Comparison of ENCODE assay signal across 21 cellular contexts in genomic region chr19:12864721-12865715, GRCh38. TPM values are rescaled to one million over a fixed set of nuclear protein-coding genes. Genes with fewer than 3 reads are reported as not detected.
DNase-seq lines count a peak whose midpoint lies in the region; ATAC-seq and TF ChIP-seq lines count a peak whose summit lies in the region.
"Had no signal": no experiment of that assay in that cellular context is flagged by ENCODE, and none has a peak within 500 bp of the region (broad histone marks: within the 10 kb centered on the region; RNA-seq: fewer than 3 reads in every experiment).

No MANE protein-coding gene starts in this region.

- DNase-seq in NOMO-1 (lab: John Stamatoyannopoulos, UW; ENCODE audit: unreplicated experiment in 2 of 2) = peak; percentile 21 to 28
- DNase-seq in NOMO-1 treated with dmso at 0.1 percent for 144 hours (lab: John Stamatoyannopoulos, UW; ENCODE audit: unreplicated experiment) = no peak
- peak; percentile 28 for DNase-seq in SK-MEL-5 (ENCODE audit: low read depth, low spot score)
- DNase-seq in right lobe of liver = peak; percentile 58 to 85 (median 69)
- DNase-seq in SIG-M5 treated with dmso at 0.1 percent for 504 hours (lab: John Stamatoyannopoulos, UW; ENCODE audit: unreplicated experiment) = no peak
- DNase-seq in central memory CD4-positive, alpha-beta T cell = no peak
- DNase-seq: activated CD4-positive, alpha-beta T cell treated with anti-CD3 and anti-CD28 coated beads for 48 hours; activated CD8-positive, alpha-beta memory T cell treated with anti-CD3 and anti-CD28 coated beads, Interleukin-2, amount 10 ng/mL, durations not matched to agents 7 days and 5 days; KG1; left lung; NCI-H1105; NCI-H2081 treated with DMSO at 0.1 percent for 48 hours; NCI-H510A treated with DMSO at 0.1 percent for 48 hours; stimulated activated CD4-positive, alpha-beta T cell treated with anti-CD3 and anti-CD28 coated beads, Interleukin-12 subunit alpha, Interleukin-12 subunit beta, amount 100 ng/mL, for 4 hours; upper lobe of right lung had no signal

- H3K27ac ChIP-seq in right lobe of liver = no peak overlapping the region
- H3K27ac ChIP-seq: BLaER1, left lung, upper lobe of right lung had no signal

- H3K9me3 ChIP-seq in right lobe of liver = no peaks in the 10 kb centered on the region
- H3K9me3 ChIP-seq: BLaER1, left lung, upper lobe of right lung had no signal

- no peaks in the 10 kb centered on the region for H3K27me3 ChIP-seq in right lobe of liver
- H3K27me3 ChIP-seq: BLaER1, upper lobe of right lung had no signal

- WGBS in right lobe of liver (ENCODE audit: insufficient coverage, low coverage, low lambda C conversion rate, missing lambda C conversion rate) = 73% methylated on average over 18 of the region's 34 CpGs

- ATAC-seq in right lobe of liver (peak; percentile 76 to 89 (median 88)), HG03139 (IDR thresholded peaks at IDR 0.05; ENCODE audit: unreplicated experiment) (no peak), GM21723 (IDR thresholded peaks at IDR 0.05; ENCODE audit: unreplicated experiment) (no peak)
- ATAC-seq: activated CD8-positive, alpha-beta memory T cell treated with anti-CD3 and anti-CD28 coated beads, Interleukin-2, amount 10 ng/mL, durations not matched to agents 7 days and 5 days; activated T-helper 17 cell treated with anti-CD3 and anti-CD28 coated beads, Interleukin-2, amount 50 U/mL, for 72 hours; left lung; upper lobe of right lung had no signal

- no peaks in the 10 kb centered on the region for H3K4me1 ChIP-seq in right lobe of liver

- no peak overlapping the region for H3K4me3 ChIP-seq in right lobe of liver
- H3K4me3 ChIP-seq: BLaER1, left lung, upper lobe of right lung had no signal

- TF ChIP-seq CTCF in right lobe of liver (IDR thresholded peaks at IDR 0.05) = peak; percentile 41 to 56 (median 46)

- intact Hi-C loops in right lobe of liver (cut with DNase I) = no loop called here

- in situ Hi-C loops in SK-MEL-5 (cut with HindIII; ENCODE audit: low pct_unique_long_range_greater_than_20kb, low sequenced_read_pairs) = no loop called here

- TF ChIP-seq POLR2A in right lobe of liver (IDR thresholded peaks at IDR 0.05) = no peak

- no peaks in the 10 kb centered on the region for H3K36me3 ChIP-seq in right lobe of liver
- H3K36me3 ChIP-seq: BLaER1, left lung, upper lobe of right lung had no signal

RNA-seq across cellular contexts. Expression of gene DNASE2, which starts 16.2 kb away (rescaled TPM):
- 74.1 and 75.9 TPM in 2 replicates for total RNA-seq in SK-MEL-5 (2014; rRNA removed; shearing (Covaris generic))
- polyA plus RNA-seq in SK-MEL-5 (2015; cell fraction: cytosol; rRNA removed) = 144 and 167 TPM in 2 replicates
- polyA plus RNA-seq in SK-MEL-5 (2015; cell fraction: nucleus; rRNA removed) = 14.9 and 15.6 TPM in 2 replicates
- 10 to 100 TPM; 18.2 to 36.3 (median 26.8) TPM for total RNA-seq in right lobe of liver

RNA-seq across cellular contexts. Expression of gene KLF1, which starts 22.0 kb away (rescaled TPM):
- total RNA-seq in SK-MEL-5 (2014; rRNA removed; shearing (Covaris generic)) = 0.24 TPM in 1 of 2 replicates, not detected in the other
- polyA plus RNA-seq in SK-MEL-5 (2015; cell fraction: cytosol; rRNA removed) = 0.12 and 0.27 TPM in 2 replicates
- not detected in 2 replicates for polyA plus RNA-seq in SK-MEL-5 (2015; cell fraction: nucleus; rRNA removed)
- 1 to 10 TPM in 1 of 6 experiments, under 1 TPM in 2, not detected in 3; 0.32 to 1.7 (median 0.44) TPM for total RNA-seq in right lobe of liver
- total RNA-seq: bronchial epithelial cell, G401, upper lobe of right lung had no signal

RNA-seq across cellular contexts. Expression of gene GCDH, which starts 25.9 kb away (rescaled TPM):
- 14.2 and 20.5 TPM in 2 replicates for total RNA-seq in SK-MEL-5 (2014; rRNA removed; shearing (Covaris generic))
- polyA plus RNA-seq in SK-MEL-5 (2015; cell fraction: cytosol; rRNA removed) = 36.7 and 41.0 TPM in 2 replicates
- polyA plus RNA-seq in SK-MEL-5 (2015; cell fraction: nucleus; rRNA removed) = 86.1 and 99.5 TPM in 2 replicates
- total RNA-seq in right lobe of liver = 100 to 1,000 TPM in 1 of 6 experiments, 10 to 100 TPM in 5; 42.2 to 119 (median 59.5) TPM

RNA-seq across cellular contexts. Expression of gene MAST1, which starts 26.7 kb away (rescaled TPM):
- 1.9 and 2.3 TPM in 2 replicates for total RNA-seq in SK-MEL-5 (2014; rRNA removed; shearing (Covaris generic))
- 2.7 and 6.7 TPM in 2 replicates for polyA plus RNA-seq in SK-MEL-5 (2015; cell fraction: cytosol; rRNA removed)
- 16.3 and 41.1 TPM in 2 replicates for polyA plus RNA-seq in SK-MEL-5 (2015; cell fraction: nucleus; rRNA removed)
- under 1 TPM in 4 of 6 experiments, not detected in 2; 0.06 to 0.49 (median 0.34) TPM for total RNA-seq in right lobe of liver
- total RNA-seq: upper lobe of right lung had no signal

RNA-seq across cellular contexts. Expression of gene RTBDN, which starts 30.6 kb away (rescaled TPM):
- 0.21 and 1.6 TPM in 2 replicates for total RNA-seq in SK-MEL-5 (2014; rRNA removed; shearing (Covaris generic))
- 3.6 and 4.3 TPM in 2 replicates for polyA plus RNA-seq in SK-MEL-5 (2015; cell fraction: cytosol; rRNA removed)
- polyA plus RNA-seq in SK-MEL-5 (2015; cell fraction: nucleus; rRNA removed) = 0.14 TPM in 1 of 2 replicates, not detected in the other
- not detected for total RNA-seq in right lobe of liver
- total RNA-seq: activated CD8-positive, alpha-beta memory T cell treated with anti-CD3 and anti-CD28 coated beads, Interleukin-2, amount 10 ng/mL, durations not matched to agents 7 days and 5 days; activated T-helper 17 cell treated with anti-CD3 and anti-CD28 coated beads, Interleukin-2, amount 50 U/mL, for 72 hours; bronchial epithelial cell; left lung; upper lobe of right lung had no signal

Comparison
In these comparisons a context has a peak if more than half of its experiments do, and no peak if none do; other contexts are left out.
1. DNase-seq: peak in NOMO-1 (2 of 2), SK-MEL-5 (single experiment) and right lobe of liver (3 of 3); none in NOMO-1 treated with dmso at 0.1 percent for 144 hours (single experiment), SIG-M5 treated with dmso at 0.1 percent for 504 hours (single experiment) and central memory CD4-positive, alpha-beta T cell (single experiment).
2. ATAC-seq: peak in right lobe of liver (4 of 4); none in HG03139 (single experiment) and GM21723 (single experiment).